ENCODE assay signal across 30 cellular contexts in genomic region chr9:98656536-98656935, GRCh38. TPM values are rescaled to one million over a fixed set of nuclear protein-coding genes. Genes with fewer than 3 reads are reported as not detected.
"Had no signal": no experiment of that assay in that cellular context is flagged by ENCODE, and none has a peak within 500 bp of the region (broad histone marks: within the 10 kb centered on the region; RNA-seq: fewer than 3 reads in every experiment).

No MANE protein-coding gene starts in this region.

- H3K4me3 ChIP-seq: ascending aorta, body of pancreas, SJCRH30 had no signal

- DNase-seq: activated CD4-positive, alpha-beta T cell treated with anti-CD3 and anti-CD28 coated beads for 48 hours; activated CD4-positive, alpha-beta T cell treated with anti-CD3 and anti-CD28 coated beads, Interleukin-2, amount 50 U/mL, for 4 hours; activated CD4-positive, CD25-positive, alpha-beta regulatory T cell treated with anti-CD3 and anti-CD28 coated beads, Interleukin-2, amount 50 U/mL, for 72 hours; activated CD8-positive, alpha-beta memory T cell treated with anti-CD3 and anti-CD28 coated beads, Interleukin-2, amount 10 ng/mL, durations not matched to agents 7 days and 5 days; activated effector memory CD4-positive, alpha-beta T cell treated with anti-CD3 and anti-CD28 coated beads, Interleukin-2, amount 50 U/mL, for 16 hours; activated naive CD4-positive, alpha-beta T cell treated with Interleukin-2 at 50 U/mL for 16 hours; activated naive CD8-positive, alpha-beta T cell treated with anti-CD3 and anti-CD28 coated beads, Interleukin-2, amount 50 U/mL, for 24 hours; activated T-cell treated with anti-CD3 and anti-CD28 coated beads, Interleukin-2, amount 50 U/mL, for 4 hours; amniotic stem cell; body of pancreas; central memory CD4-positive, alpha-beta T cell; KG1; NCI-H1092; NCI-H1417; NCI-H2029 treated with DMSO at 0.1 percent for 48 hours; NCI-H524 treated with DMSO at 0.1 percent for 48 hours; NCI-H82; RPMI8226; SJCRH30; SK-N-SH; T-helper 1 cell had no signal

- ATAC-seq: activated CD8-positive, alpha-beta memory T cell treated with anti-CD3 and anti-CD28 coated beads, Interleukin-2, amount 10 ng/mL, durations not matched to agents 7 days and 5 days; activated naive CD4-positive, alpha-beta T cell treated with anti-CD3 and anti-CD28 coated beads, Interleukin-2, amount 50 U/mL, for 72 hours; activated naive CD8-positive, alpha-beta T cell treated with anti-CD3 and anti-CD28 coated beads, Interleukin-2, amount 50 U/mL, for 24 hours; activated T-cell treated with anti-CD3 and anti-CD28 coated beads, Interleukin-2, amount 50 U/mL, for 4 hours; body of pancreas; Panc1; Right ventricle myocardium inferior had no signal

RNA-seq across cellular contexts. Expression of gene GABBR2, which starts 52.2 kb away (rescaled TPM):
- total RNA-seq: activated CD8-positive, alpha-beta memory T cell treated with anti-CD3 and anti-CD28 coated beads, Interleukin-2, amount 10 ng/mL, durations not matched to agents 7 days and 5 days; activated naive CD4-positive, alpha-beta T cell treated with anti-CD3 and anti-CD28 coated beads, Interleukin-2, amount 50 U/mL, for 72 hours; activated T-cell treated with anti-CD3 and anti-CD28 coated beads, Interleukin-2, amount 50 U/mL, for 4 hours; ascending aorta; body of pancreas; bronchial epithelial cell; LHCN-M2; M059J; OCI-LY7; SJCRH30; T-helper 2 cell treated with Interferon-gamma antibody and Interleukin-4, amounts not matched to agents 100 ng/mL and 5 ng/mL, for 36 hours had no signal
